In the genomic region with DNA sequence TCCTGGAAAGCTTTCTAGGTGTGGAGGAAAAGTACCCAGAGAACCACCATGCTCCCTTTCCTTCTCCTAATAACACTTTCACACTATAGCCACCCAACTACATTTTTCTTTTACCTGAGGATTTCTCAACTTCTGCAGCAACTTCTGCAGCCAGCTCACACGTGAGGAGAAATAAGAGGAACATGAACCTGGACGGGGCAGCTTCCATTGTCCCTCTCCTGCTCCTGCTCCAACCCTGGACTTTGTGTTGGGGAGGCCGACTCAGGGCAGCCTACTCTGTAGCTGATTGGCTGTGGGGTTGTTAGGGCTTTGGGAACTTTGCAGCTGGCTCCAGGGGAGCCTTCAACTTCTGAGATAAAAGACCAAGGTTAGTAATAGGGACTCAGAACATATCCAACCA, we compare ENCODE assay signal across 15 cellular contexts. TPM values are rescaled to one million over a fixed set of nuclear protein-coding genes. Genes with fewer than 3 reads are reported as not detected.
DNase-seq lines count a peak whose midpoint lies in the region; ATAC-seq and TF ChIP-seq lines count a peak whose summit lies in the region.
"Had no signal": no experiment of that assay in that cellular context is flagged by ENCODE, and none has a peak within 500 bp of the region (broad histone marks: within the 10 kb centered on the region; RNA-seq: fewer than 3 reads in every experiment).

A gene (minus strand): TSS at position 237 of the 400 bp plus-strand sequence. CDS start 29 bp downstream, at position 208.

- DNase-seq in T-helper 1 cell (no peak), progenitor cell of endocrine pancreas (ENCODE audit: low spot score, unreplicated experiment) (no peak), anterior cingulate cortex (lab: John Stamatoyannopoulos, UW) (no peak)
- no peak for DNase-seq in effector memory CD8-positive, alpha-beta T cell
- DNase-seq: NCI-H1105; NCI-H226; NK-92 treated with Interleukin-12 subunit alpha and Interleukin-12 subunit beta, amount 100 ng/mL, for 24 hours; Right ventricle myocardium superior; stomach had no signal

- H3K27me3 Mint-ChIP-seq in T-helper 1 cell treated with Interleukin-12 subunit alpha and Interleukin-12 subunit beta and Interleukin-4 antibody, amounts not matched to agents 30 μg/mL and 1 μg/mL, for 36 hours (ENCODE audit: low read depth): no peaks in the 10 kb centered on the region
- no peaks in the 10 kb centered on the region for H3K27me3 Mint-ChIP-seq in effector memory CD8-positive, alpha-beta T cell
- H3K27me3 Mint-ChIP-seq in progenitor cell of endocrine pancreas: no peaks in the 10 kb centered on the region

- ATAC-seq in effector memory CD8-positive, alpha-beta T cell (replicated peaks): no peak
- ATAC-seq in GM18511 (IDR thresholded peaks at IDR 0.05; ENCODE audit: unreplicated experiment) (no peak), GM19324 (IDR thresholded peaks at IDR 0.05; ENCODE audit: low FRiP score, unreplicated experiment) (no peak)
- ATAC-seq: gastroesophageal sphincter had no signal

- no peaks in the 10 kb centered on the region for H3K9me3 Mint-ChIP-seq in T-helper 1 cell treated with Interleukin-12 subunit alpha and Interleukin-12 subunit beta and Interleukin-4 antibody, amounts not matched to agents 30 μg/mL and 1 μg/mL, for 36 hours
- no peaks in the 10 kb centered on the region for H3K9me3 Mint-ChIP-seq in effector memory CD8-positive, alpha-beta T cell
- peaks cover 16% of the 10 kb centered on the region for H3K9me3 Mint-ChIP-seq in progenitor cell of endocrine pancreas (ENCODE audit: low read depth)

- TF ChIP-seq CTCF in progenitor cell of endocrine pancreas (IDR thresholded peaks at IDR 0.05; ENCODE audit: unreplicated experiment): no peak

- no peak within 1 kb of the TSS for H3K4me3 Mint-ChIP-seq in T-helper 1 cell treated with Interleukin-12 subunit alpha and Interleukin-12 subunit beta and Interleukin-4 antibody, amounts not matched to agents 30 μg/mL and 1 μg/mL, for 36 hours
- no peak within 1 kb of the TSS for H3K4me3 Mint-ChIP-seq in effector memory CD8-positive, alpha-beta T cell
- no peak within 1 kb of the TSS for H3K4me3 Mint-ChIP-seq in progenitor cell of endocrine pancreas (ENCODE audit: low read depth)

- H3K27ac Mint-ChIP-seq in T-helper 1 cell treated with Interleukin-12 subunit alpha and Interleukin-12 subunit beta and Interleukin-4 antibody, amounts not matched to agents 30 μg/mL and 1 μg/mL, for 36 hours: peak within 1 kb of the TSS; percentile 47
- peak within 1 kb of the TSS; percentile 86 to 94 for H3K27ac Mint-ChIP-seq in effector memory CD8-positive, alpha-beta T cell
- no peak within 1 kb of the TSS for H3K27ac Mint-ChIP-seq in progenitor cell of endocrine pancreas

- intact Hi-C loops in T-helper 1 cell treated with Interleukin-12 subunit alpha and Interleukin-12 subunit beta and Interleukin-4 antibody, amounts not matched to agents 30 ng/mL and 1 ng/mL, for 36 hours (cut with micrococcal nuclease): no loop called here

- H3K36me3 Mint-ChIP-seq in T-helper 1 cell treated with Interleukin-12 subunit alpha and Interleukin-12 subunit beta and Interleukin-4 antibody, amounts not matched to agents 30 μg/mL and 1 μg/mL, for 36 hours (ENCODE audit: low read depth): peaks cover 62% of the 10 kb centered on the region
- peaks cover 73% of the 10 kb centered on the region for H3K36me3 Mint-ChIP-seq in effector memory CD8-positive, alpha-beta T cell (ENCODE audit: insufficient read depth)
- H3K36me3 Mint-ChIP-seq in progenitor cell of endocrine pancreas (ENCODE audit: insufficient read depth): no peaks in the 10 kb centered on the region

- H3K4me1 Mint-ChIP-seq in T-helper 1 cell treated with Interleukin-12 subunit alpha and Interleukin-12 subunit beta and Interleukin-4 antibody, amounts not matched to agents 30 μg/mL and 1 μg/mL, for 36 hours (ENCODE audit: low read depth): peaks cover 19% of the 10 kb centered on the region
- peaks cover 33 to 48% of the 10 kb centered on the region in 2 donors for H3K4me1 Mint-ChIP-seq in effector memory CD8-positive, alpha-beta T cell (ENCODE audit: low read depth in 2 of 2)
- peaks cover 17% of the 10 kb centered on the region for H3K4me1 Mint-ChIP-seq in progenitor cell of endocrine pancreas (ENCODE audit: low read depth)

RNA-seq across cellular contexts. Expression of the gene that starts here (rescaled TPM):
- total RNA-seq in T-helper 1 cell treated with Interleukin-12 subunit alpha and Interleukin-12 subunit beta and Interleukin-4 antibody, amounts not matched to agents 30 ng/mL and 1 ng/mL, for 36 hours: 10.5 and 11.9 TPM in 2 replicates
- 22.8 and 23.1 TPM in 2 replicates for total RNA-seq in progenitor cell of endocrine pancreas
- total RNA-seq: osteoblast had no signal
